32 cellular contexts compared by ENCODE assay signal in genomic region chr1:81976539-81976938, GRCh38.
"Had no signal": no experiment of that assay in that cellular context is flagged by ENCODE, and none has a peak within 500 bp of the region (broad histone marks: within the 10 kb centered on the region; RNA-seq: fewer than 3 reads in every experiment).

No MANE protein-coding gene starts in this region.

- H3K79me2 ChIP-seq: hepatocyte, parathyroid adenoma had no signal

- DNase-seq: dorsolateral prefrontal cortex; effector CD4-positive, alpha-beta T cell; foreskin fibroblast; heart left ventricle; immature natural killer cell; islet precursor cell; kidney glomerular epithelial cell; left colon; left ventricle myocardium inferior; stimulated activated CD4-positive, alpha-beta T cell treated with anti-CD3 and anti-CD28 coated beads, Interleukin-12 subunit alpha, Interleukin-12 subunit beta, amount 100 ng/mL, for 4 hours; stimulated activated CD4-positive, alpha-beta T cell treated with anti-CD3 and anti-CD28 coated beads, Interleukin-1b, Interleukin-23, amount 100 ng/mL, for 48 hours; stimulated activated CD4-positive, alpha-beta T cell treated with anti-CD3 and anti-CD28 coated beads, Interleukin-4, amount 100 ng/mL, for 24 hours; stimulated activated naive CD8-positive, alpha-beta T cell treated with anti-CD3 and anti-CD28 coated beads, Interleukin-15, Interleukin-2, amounts not matched to agents 100 U/mL and 50 U/mL, for 24 hours; substantia nigra; testis; tibial artery had no signal

- H2AFZ ChIP-seq: hepatocyte, parathyroid adenoma had no signal

- H3K36me3 Mint-ChIP-seq: immature natural killer cell; memory B cell; natural killer cell treated with Interleukin-12 subunit alpha and Interleukin-12 subunit beta and Interleukin-15 and Interleukin-18, amount 100 ng/mL, for 72 hours; stimulated activated effector memory CD8-positive, alpha-beta T cell treated with anti-CD3 and anti-CD28 coated beads, Interleukin-12 subunit alpha, Interleukin-12 subunit beta, amount 100 ng/mL, for 72 hours had no signal

- FAIRE-seq: colon had no signal

- ATAC-seq: esophagus mucosa; gastroesophageal sphincter; heart left ventricle; left colon; natural killer cell treated with Interleukin-12 subunit alpha and Interleukin-12 subunit beta and Interleukin-15 and Interleukin-18, amount 100 ng/mL, for 72 hours; sciatic nerve; stimulated activated effector memory CD8-positive, alpha-beta T cell treated with anti-CD3 and anti-CD28 coated beads, Interleukin-12 subunit alpha, Interleukin-12 subunit beta, amount 100 ng/mL, for 72 hours; stimulated activated naive CD8-positive, alpha-beta T cell treated with anti-CD3 and anti-CD28 coated beads, Interleukin-15, Interleukin-2, amounts not matched to agents 100 U/mL and 50 U/mL, for 24 hours had no signal

- H3K4me3 ChIP-seq: dorsolateral prefrontal cortex, gastroesophageal sphincter, heart left ventricle, hepatocyte, left ventricle myocardium inferior, lung, prostate gland, right atrium auricular region, smooth muscle cell, testis, tibial artery had no signal

- H3K4me1 ChIP-seq: parathyroid adenoma, prostate gland, testis had no signal

- H3K36me3 ChIP-seq: prostate gland had no signal

- H3K27ac ChIP-seq: dorsolateral prefrontal cortex, epithelial cell of prostate, gastroesophageal sphincter, heart left ventricle, hepatocyte, left ventricle myocardium inferior, parathyroid adenoma, prostate gland, right atrium auricular region, testis, tibial artery had no signal

- H3K4me3 Mint-ChIP-seq: immature natural killer cell; memory B cell; natural killer cell treated with Interleukin-12 subunit alpha and Interleukin-12 subunit beta and Interleukin-15 and Interleukin-18, amount 100 ng/mL, for 72 hours; neural crest cell; stimulated activated effector memory CD8-positive, alpha-beta T cell treated with anti-CD3 and anti-CD28 coated beads, Interleukin-12 subunit alpha, Interleukin-12 subunit beta, amount 100 ng/mL, for 72 hours; type B pancreatic cell had no signal

- H3K9me3 ChIP-seq: gastroesophageal sphincter, heart left ventricle, left ventricle myocardium inferior, prostate gland, right atrium auricular region, testis, tibial artery had no signal

- H3K4me1 Mint-ChIP-seq: immature natural killer cell; memory B cell; stimulated activated effector memory CD8-positive, alpha-beta T cell treated with anti-CD3 and anti-CD28 coated beads, Interleukin-12 subunit alpha, Interleukin-12 subunit beta, amount 100 ng/mL, for 72 hours had no signal

- H3K27me3 ChIP-seq: dorsolateral prefrontal cortex, gastroesophageal sphincter, heart left ventricle, hepatocyte, right atrium auricular region, testis, tibial artery had no signal

- H3K9me3 Mint-ChIP-seq: memory B cell, neural crest cell, type B pancreatic cell had no signal

- H3K9ac ChIP-seq: parathyroid adenoma had no signal

- H3K4me2 ChIP-seq: hepatocyte, smooth muscle cell had no signal

- H3K27me3 Mint-ChIP-seq: memory B cell; natural killer cell treated with Interleukin-12 subunit alpha and Interleukin-12 subunit beta and Interleukin-15 and Interleukin-18, amount 100 ng/mL, for 72 hours; type B pancreatic cell had no signal

- H3K27ac Mint-ChIP-seq: immature natural killer cell; memory B cell; natural killer cell treated with Interleukin-12 subunit alpha and Interleukin-12 subunit beta and Interleukin-15 and Interleukin-18, amount 100 ng/mL, for 72 hours; stimulated activated effector memory CD8-positive, alpha-beta T cell treated with anti-CD3 and anti-CD28 coated beads, Interleukin-12 subunit alpha, Interleukin-12 subunit beta, amount 100 ng/mL, for 72 hours; type B pancreatic cell had no signal
